36 cellular contexts compared by ENCODE assay signal in genomic region chr4:66956852-66957251, GRCh38.
"Had no signal": no experiment of that assay in that cellular context is flagged by ENCODE, and none has a peak within 500 bp of the region (broad histone marks: within the 10 kb centered on the region; RNA-seq: fewer than 3 reads in every experiment).

No MANE protein-coding gene starts in this region.

- DNase-seq: activated effector memory CD4-positive, alpha-beta T cell treated with anti-CD3 and anti-CD28 coated beads, Interleukin-2, amount 50 U/mL, for 16 hours; activated effector memory CD4-positive, alpha-beta T cell treated with Interleukin-2 at 50 U/mL for 16 hours; activated gamma-delta T cell; activated gamma-delta T cell treated with Interleukin-2 at 50 U/mL for 16 hours; activated naive CD4-positive, alpha-beta T cell; activated naive CD4-positive, alpha-beta T cell treated with anti-CD3 and anti-CD28 coated beads for 36 hours; activated naive CD4-positive, alpha-beta T cell treated with anti-CD3 and anti-CD28 coated beads, Interleukin-2, amount 10 ng/mL, durations not matched to agents 7 days and 5 days; activated naive CD4-positive, alpha-beta T cell treated with anti-CD3 and anti-CD28 coated beads, Interleukin-2, amount 50 U/mL, for 16 hours; activated naive CD4-positive, alpha-beta T cell treated with Interleukin-2 at 50 U/mL for 16 hours; activated naive CD8-positive, alpha-beta T cell treated with anti-CD3 and anti-CD28 coated beads for 36 hours; activated naive CD8-positive, alpha-beta T cell treated with anti-CD3 and anti-CD28 coated beads, Interleukin-2, amount 10 ng/mL, durations not matched to agents 7 days and 5 days; activated naive CD8-positive, alpha-beta T cell treated with anti-CD3 and anti-CD28 coated beads, Interleukin-2, amount 50 U/mL, for 24 hours; activated T-cell treated with anti-CD3 and anti-CD28 coated beads, Interleukin-2, amount 50 U/mL, for 24 hours; activated T-cell treated with anti-CD3 and anti-CD28 coated beads, Interleukin-2, amount 50 U/mL, for 4 hours; activated T-cell treated with anti-CD3 and anti-CD28 coated beads, Interleukin-2, amount 50 U/mL, for 48 hours; activated T-cell treated with anti-CD3 and anti-CD28 coated beads, Interleukin-2, amount 50 U/mL, for 72 hours; adrenal gland; amniotic stem cell; amygdala; anterior cingulate cortex; body of pancreas; brain microvascular endothelial cell; caudate nucleus; central memory CD4-positive, alpha-beta T cell; cerebellar nuclear complex had no signal

- H3K36me3 ChIP-seq: adrenal gland, ascending aorta, brain microvascular endothelial cell, breast epithelium, cardiac muscle cell had no signal

- ATAC-seq: activated naive CD4-positive, alpha-beta T cell treated with anti-CD3 and anti-CD28 coated beads, Interleukin-2, amount 50 U/mL, for 72 hours; activated naive CD8-positive, alpha-beta T cell treated with anti-CD3 and anti-CD28 coated beads, Interleukin-2, amount 50 U/mL, for 24 hours; activated T-cell treated with anti-CD3 and anti-CD28 coated beads, Interleukin-2, amount 50 U/mL, for 4 hours; activated T-cell treated with anti-CD3 and anti-CD28 coated beads, Interleukin-2, amount 50 U/mL, for 72 hours; activated T-helper 17 cell treated with anti-CD3 and anti-CD28 coated beads, Interleukin-2, amount 50 U/mL, for 72 hours; body of pancreas had no signal

- H3K36me3 Mint-ChIP-seq: activated naive CD4-positive, alpha-beta T cell treated with anti-CD3 and anti-CD28 coated beads, Interleukin-2, amount 10 ng/mL, durations not matched to agents 7 days and 5 days; activated naive CD4-positive, alpha-beta T cell treated with anti-CD3 and anti-CD28 coated beads, Interleukin-2, amount 50 U/mL, for 24 hours; activated naive CD4-positive, alpha-beta T cell treated with anti-CD3 and anti-CD28 coated beads, Interleukin-2, amount 50 U/mL, for 72 hours; activated naive CD8-positive, alpha-beta T cell; activated naive CD8-positive, alpha-beta T cell treated with anti-CD3 and anti-CD28 coated beads for 36 hours; activated naive CD8-positive, alpha-beta T cell treated with anti-CD3 and anti-CD28 coated beads, Interleukin-2, amount 10 ng/mL, durations not matched to agents 7 days and 5 days; brain had no signal

- H3K4me3 Mint-ChIP-seq: activated naive CD4-positive, alpha-beta T cell treated with anti-CD3 and anti-CD28 coated beads for 36 hours; activated naive CD4-positive, alpha-beta T cell treated with anti-CD3 and anti-CD28 coated beads, Interleukin-2, amount 10 ng/mL, durations not matched to agents 7 days and 5 days; activated naive CD4-positive, alpha-beta T cell treated with anti-CD3 and anti-CD28 coated beads, Interleukin-2, amount 50 U/mL, for 24 hours; activated naive CD8-positive, alpha-beta T cell; activated naive CD8-positive, alpha-beta T cell treated with anti-CD3 and anti-CD28 coated beads for 36 hours; activated naive CD8-positive, alpha-beta T cell treated with anti-CD3 and anti-CD28 coated beads, Interleukin-2, amount 10 ng/mL, durations not matched to agents 7 days and 5 days; activated naive CD8-positive, alpha-beta T cell treated with anti-CD3 and anti-CD28 coated beads, Interleukin-2, amount 50 U/mL, for 24 hours; activated T-cell treated with anti-CD3 and anti-CD28 coated beads, Interleukin-2, amount 50 U/mL, for 24 hours; activated T-cell treated with anti-CD3 and anti-CD28 coated beads, Interleukin-2, amount 50 U/mL, for 4 hours; activated T-cell treated with anti-CD3 and anti-CD28 coated beads, Interleukin-2, amount 50 U/mL, for 72 hours; activated T-helper 1 cell treated with anti-CD3 and anti-CD28 coated beads, Interleukin-12 subunit alpha, Interleukin-12 subunit beta, Interleukin-2, Interleukin-4 antibody, amounts not matched to agents 30 ng/mL and 10 ng/mL and 1 ng/mL, durations not matched to agents 14 hours and 24 hours and 36 hours; activated T-helper 17 cell treated with anti-CD3 and anti-CD28 coated beads, Interleukin-2, amount 50 U/mL, for 72 hours; brain; central memory CD8-positive, alpha-beta T cell had no signal

- H3K27ac Mint-ChIP-seq: activated naive CD4-positive, alpha-beta T cell treated with anti-CD3 and anti-CD28 coated beads for 36 hours; activated naive CD4-positive, alpha-beta T cell treated with anti-CD3 and anti-CD28 coated beads, Interleukin-2, amount 10 ng/mL, durations not matched to agents 7 days and 5 days; activated naive CD4-positive, alpha-beta T cell treated with anti-CD3 and anti-CD28 coated beads, Interleukin-2, amount 50 U/mL, for 24 hours; activated naive CD4-positive, alpha-beta T cell treated with anti-CD3 and anti-CD28 coated beads, Interleukin-2, amount 50 U/mL, for 72 hours; activated naive CD8-positive, alpha-beta T cell; activated naive CD8-positive, alpha-beta T cell treated with anti-CD3 and anti-CD28 coated beads for 36 hours; activated naive CD8-positive, alpha-beta T cell treated with anti-CD3 and anti-CD28 coated beads, Interleukin-2, amount 10 ng/mL, durations not matched to agents 7 days and 5 days; activated naive CD8-positive, alpha-beta T cell treated with anti-CD3 and anti-CD28 coated beads, Interleukin-2, amount 50 U/mL, for 24 hours; activated T-cell treated with anti-CD3 and anti-CD28 coated beads, Interleukin-2, amount 50 U/mL, for 24 hours; activated T-cell treated with anti-CD3 and anti-CD28 coated beads, Interleukin-2, amount 50 U/mL, for 72 hours; activated T-helper 1 cell treated with anti-CD3 and anti-CD28 coated beads, Interleukin-12 subunit alpha, Interleukin-12 subunit beta, Interleukin-2, Interleukin-4 antibody, amounts not matched to agents 30 ng/mL and 10 ng/mL and 1 ng/mL, durations not matched to agents 14 hours and 24 hours and 36 hours; activated T-helper 17 cell treated with anti-CD3 and anti-CD28 coated beads, Interleukin-2, amount 50 U/mL, for 72 hours; activated T-helper 2 cell treated with anti-CD3 and anti-CD28 coated beads, Interferon-gamma antibody, Interleukin-2, Interleukin-4, amounts not matched to agents 10 μg/mL and 5 μg/mL and 100 μg/mL, durations not matched to agents 14 hours and 24 hours and 36 hours; brain had no signal

- H3K9me3 Mint-ChIP-seq: activated naive CD8-positive, alpha-beta T cell treated with anti-CD3 and anti-CD28 coated beads for 36 hours; activated naive CD8-positive, alpha-beta T cell treated with anti-CD3 and anti-CD28 coated beads, Interleukin-2, amount 10 ng/mL, durations not matched to agents 7 days and 5 days had no signal

- H3K4me1 Mint-ChIP-seq: activated naive CD4-positive, alpha-beta T cell treated with anti-CD3 and anti-CD28 coated beads, Interleukin-2, amount 10 ng/mL, durations not matched to agents 7 days and 5 days; activated naive CD4-positive, alpha-beta T cell treated with anti-CD3 and anti-CD28 coated beads, Interleukin-2, amount 50 U/mL, for 24 hours; activated naive CD8-positive, alpha-beta T cell treated with anti-CD3 and anti-CD28 coated beads for 36 hours; activated naive CD8-positive, alpha-beta T cell treated with anti-CD3 and anti-CD28 coated beads, Interleukin-2, amount 10 ng/mL, durations not matched to agents 7 days and 5 days; activated naive CD8-positive, alpha-beta T cell treated with anti-CD3 and anti-CD28 coated beads, Interleukin-2, amount 50 U/mL, for 24 hours; activated T-helper 17 cell treated with anti-CD3 and anti-CD28 coated beads, Interleukin-2, amount 50 U/mL, for 72 hours; central memory CD8-positive, alpha-beta T cell had no signal

- H3K4me1 ChIP-seq: adrenal gland, ascending aorta, body of pancreas, breast epithelium had no signal

- H3K27me3 ChIP-seq: adrenal gland, ascending aorta, body of pancreas, brain microvascular endothelial cell, breast epithelium, cardiac muscle cell had no signal

- H3K4me3 ChIP-seq: adrenal gland, ascending aorta, body of pancreas, breast epithelium, cardiac muscle cell had no signal

- H3K27me3 Mint-ChIP-seq: activated naive CD4-positive, alpha-beta T cell treated with anti-CD3 and anti-CD28 coated beads, Interleukin-2, amount 10 ng/mL, durations not matched to agents 7 days and 5 days; activated naive CD4-positive, alpha-beta T cell treated with anti-CD3 and anti-CD28 coated beads, Interleukin-2, amount 50 U/mL, for 24 hours; activated naive CD8-positive, alpha-beta T cell; activated naive CD8-positive, alpha-beta T cell treated with anti-CD3 and anti-CD28 coated beads for 36 hours; activated naive CD8-positive, alpha-beta T cell treated with anti-CD3 and anti-CD28 coated beads, Interleukin-2, amount 10 ng/mL, durations not matched to agents 7 days and 5 days; activated naive CD8-positive, alpha-beta T cell treated with anti-CD3 and anti-CD28 coated beads, Interleukin-2, amount 50 U/mL, for 24 hours; activated T-cell treated with anti-CD3 and anti-CD28 coated beads, Interleukin-2, amount 50 U/mL, for 24 hours; activated T-helper 17 cell treated with anti-CD3 and anti-CD28 coated beads, Interleukin-2, amount 50 U/mL, for 72 hours; brain; central memory CD8-positive, alpha-beta T cell had no signal

- H3K27ac ChIP-seq: adrenal gland, ascending aorta, body of pancreas, brain microvascular endothelial cell, breast epithelium, cardiac muscle cell had no signal
